Comparison of ENCODE assay signal across 21 cellular contexts in genomic region chr1:234734864-234735263, GRCh38.
DNase-seq lines count a peak whose midpoint lies in the region; ATAC-seq and TF ChIP-seq lines count a peak whose summit lies in the region.
"Had no signal": no experiment of that assay in that cellular context is flagged by ENCODE, and none has a peak within 500 bp of the region (broad histone marks: within the 10 kb centered on the region; RNA-seq: fewer than 3 reads in every experiment).

No MANE protein-coding gene starts in this region.

- H3K36me3 ChIP-seq in BE2C: no peaks in the 10 kb centered on the region
- H3K36me3 ChIP-seq: gastrocnemius medialis, thyroid gland had no signal

- peaks cover 89% of the 10 kb centered on the region for H3K4me1 Mint-ChIP-seq in nephron progenitor cell
- H3K4me1 Mint-ChIP-seq in Calu3 (ENCODE audit: low read depth, unreplicated experiment): peaks cover 16% of the 10 kb centered on the region

- no peak overlapping the region for H3K4me3 Mint-ChIP-seq in nephron progenitor cell
- H3K4me3 Mint-ChIP-seq in Calu3 (ENCODE audit: low read depth, unreplicated experiment): no peak overlapping the region
- H3K4me3 Mint-ChIP-seq: activated CD8-positive, alpha-beta T cell treated with anti-CD3 and anti-CD28 coated beads, Interleukin-2, amount 10 ng/mL, durations not matched to agents 7 days and 5 days; activated naive CD8-positive, alpha-beta T cell treated with anti-CD3 and anti-CD28 coated beads, Interleukin-2, amount 50 U/mL, for 24 hours; activated T-cell treated with anti-CD3 and anti-CD28 coated beads, Interleukin-2, amount 50 U/mL, for 4 hours had no signal

- 0 out of 2 replicates have a peak, but pooled peaks have one; percentile 6 for TF ChIP-seq CTCF in BE2C (IDR thresholded peaks at IDR 0.05; ENCODE audit: low read depth, low read length)
- no peak for TF ChIP-seq CTCF in nephron progenitor cell (IDR thresholded peaks at IDR 0.05)
- TF ChIP-seq CTCF in Calu3 (IDR thresholded peaks at IDR 0.05; ENCODE audit: unreplicated experiment): no peak

- H3K27me3 Mint-ChIP-seq in nephron progenitor cell (ENCODE audit: low read depth, poor library complexity) (peaks cover 5% of the 10 kb centered on the region), Calu3 (ENCODE audit: unreplicated experiment) (no peaks in the 10 kb centered on the region)
- H3K27me3 Mint-ChIP-seq: activated naive CD8-positive, alpha-beta T cell treated with anti-CD3 and anti-CD28 coated beads, Interleukin-2, amount 50 U/mL, for 24 hours had no signal

- no peaks in the 10 kb centered on the region for H3K36me3 Mint-ChIP-seq in nephron progenitor cell (ENCODE audit: low read depth)
- H3K36me3 Mint-ChIP-seq in Calu3 (ENCODE audit: insufficient read depth, unreplicated experiment): no peaks in the 10 kb centered on the region

- intact Hi-C loops in Right ventricle myocardium inferior (cut with DNase I) (no loop called here), Calu3 (cut with micrococcal nuclease; ENCODE audit: unreplicated experiment) (no loop called here), left cardiac atrium (cut with DNase I) (loop anchor here in 1 of 2 donors (10.0 kb wide), 1 partner anchor 130 kb away; no protein-coding TSS in a partner anchor)

- no peak for ATAC-seq in Right ventricle myocardium inferior
- ATAC-seq in left cardiac atrium: no peak
- ATAC-seq: activated CD8-positive, alpha-beta T cell treated with anti-CD3 and anti-CD28 coated beads, Interleukin-2, amount 10 ng/mL, durations not matched to agents 7 days and 5 days; activated naive CD8-positive, alpha-beta T cell treated with anti-CD3 and anti-CD28 coated beads, Interleukin-2, amount 50 U/mL, for 24 hours; activated T-cell treated with anti-CD3 and anti-CD28 coated beads, Interleukin-2, amount 50 U/mL, for 4 hours; esophagus mucosa had no signal

- H3K9me3 Mint-ChIP-seq in nephron progenitor cell (no peaks in the 10 kb centered on the region), Calu3 (ENCODE audit: low read depth, unreplicated experiment) (no peaks in the 10 kb centered on the region)
- H3K9me3 Mint-ChIP-seq: activated naive CD8-positive, alpha-beta T cell treated with anti-CD3 and anti-CD28 coated beads, Interleukin-2, amount 50 U/mL, for 24 hours; activated T-cell treated with anti-CD3 and anti-CD28 coated beads, Interleukin-2, amount 50 U/mL, for 4 hours had no signal

- H3K9me3 ChIP-seq in BE2C: no peaks in the 10 kb centered on the region
- H3K9me3 ChIP-seq: gastrocnemius medialis, thyroid gland had no signal

- CTCF ChIA-PET in Calu3 (lab: Charles Lee): interaction anchor here (0.9 kb wide), 1 partner anchor 11 kb away, joined by 5 read pairs; no protein-coding TSS in a partner anchor

- H3K27ac ChIP-seq in cingulate gyrus (ENCODE audit: low read depth, low read length): peak overlapping the region; percentile 75
- H3K27ac ChIP-seq: gastrocnemius medialis, thyroid gland, VCaP had no signal

- DNase-seq in BE2C (no peak), ELF-1 (ENCODE audit: low read depth, low spot score) (peak; percentile 49), nephron progenitor cell (no peak), NCI-H1417 (lab: John Stamatoyannopoulos, UW) (no peak), Right ventricle myocardium inferior (ENCODE audit: missing footprints) (no peak), Calu3 (no peak), left cardiac atrium (no peak)
- DNase-seq: activated CD8-positive, alpha-beta T cell treated with anti-CD3 and anti-CD28 coated beads, Interleukin-2, amount 10 ng/mL, durations not matched to agents 7 days and 5 days; activated naive CD8-positive, alpha-beta T cell treated with anti-CD3 and anti-CD28 coated beads, Interleukin-2, amount 50 U/mL, for 24 hours; activated T-cell treated with anti-CD3 and anti-CD28 coated beads, Interleukin-2, amount 50 U/mL, for 4 hours; gastrocnemius medialis; KBM-7; kidney glomerular epithelial cell; NCI-H2029; NCI-H446 treated with DMSO at 0.1 percent for 48 hours; SHP77; stimulated activated CD4-positive, alpha-beta T cell treated with anti-CD3 and anti-CD28 coated beads, Interleukin-15, amount 100 ng/mL, for 24 hours; thyroid gland had no signal

- no peak overlapping the region for H3K4me3 ChIP-seq in BE2C (ENCODE audit: low read depth, low read length)
- H3K4me3 ChIP-seq: gastrocnemius medialis, thyroid gland had no signal

- no peaks in the 10 kb centered on the region for H3K27me3 ChIP-seq in BE2C
- H3K27me3 ChIP-seq: gastrocnemius medialis, thyroid gland had no signal

- H3K27ac Mint-ChIP-seq in nephron progenitor cell (peak overlapping the region; percentile 80), Calu3 (ENCODE audit: unreplicated experiment) (no peak overlapping the region)
- H3K27ac Mint-ChIP-seq: activated CD8-positive, alpha-beta T cell treated with anti-CD3 and anti-CD28 coated beads, Interleukin-2, amount 10 ng/mL, durations not matched to agents 7 days and 5 days; activated naive CD8-positive, alpha-beta T cell treated with anti-CD3 and anti-CD28 coated beads, Interleukin-2, amount 50 U/mL, for 24 hours had no signal

- peaks cover 12% of the 10 kb centered on the region for H3K4me1 ChIP-seq in BE2C

- no TSS peak for BruUV-seq in Calu3 (replicated peaks; lab: Mats Ljungman, UMichigan)
